In genomic region chr5:17316973-17317459, GRCh38 we compare ENCODE assay signal across 8 cellular contexts.
A peak's percentile ranks its signal among the peaks of the same experiment; 100 is the strongest.
DNase-seq lines count a peak whose midpoint lies in the region; ATAC-seq and TF ChIP-seq lines count a peak whose summit lies in the region.

No MANE protein-coding gene starts in this region.

- intact Hi-C loops in A673 (cut with micrococcal nuclease; ENCODE audit: unreplicated experiment), result no loop called here

- H3K9me3 Mint-ChIP-seq in type B pancreatic cell, result peaks cover 4% of the 10 kb centered on the region
- H3K9me3 Mint-ChIP-seq in immature natural killer cell, result peaks cover 3 to 22% (median 16%) of the 10 kb centered on the region in 6 donors

- CTCF ChIA-PET in A673 (lab: Charles Lee), result interaction anchor here (0.6 kb wide), 1 partner anchor 1324 kb away, joined by 3 read pairs; no protein-coding TSS in a partner anchor

- BruUV-seq in A673 (replicated peaks; lab: Mats Ljungman, UMichigan), result TSS peak; percentile 63

- TF ChIP-seq CTCF in A673 (conservative IDR thresholded peaks at IDR 0.05; ENCODE audit: low read depth, low read length) (no peak), astrocyte of the cerebellum (IDR thresholded peaks at IDR 0.05; ENCODE audit: low read depth, low read length, missing control alignments) (no peak), type B pancreatic cell (conservative IDR thresholded peaks at IDR 0.05) (no peak)

- no peaks in the 10 kb centered on the region for H3K27me3 Mint-ChIP-seq in type B pancreatic cell
- no peaks in the 10 kb centered on the region for H3K27me3 Mint-ChIP-seq in immature natural killer cell (ENCODE audit: low read depth in 3 of 3)

- no peaks in the 10 kb centered on the region for H3K36me3 ChIP-seq in A673 (ENCODE audit: insufficient read depth, low read length, poor library complexity, severe bottlenecking)

- POLR2A ChIA-PET in A673 (lab: Charles Lee; ENCODE audit: low non-redundant PET), result no interaction called here

- DNase-seq in A673 (ENCODE audit: low spot score), result peak; percentile 65
- peak; percentile 16 for DNase-seq in astrocyte of the cerebellum (ENCODE audit: low read depth)
- DNase-seq in type B pancreatic cell (ENCODE audit: extremely low spot score, unreplicated experiment), result no peak
- DNase-seq in immature natural killer cell, result no peak
- no peak for DNase-seq in amniotic stem cell (lab: John Stamatoyannopoulos, UW)
- DNase-seq in substantia nigra (lab: John Stamatoyannopoulos, UW), result no peak

- H3K27ac Mint-ChIP-seq in type B pancreatic cell (peak overlapping the region; percentile 76), immature natural killer cell (no peak overlapping the region)

- H3K9me3 ChIP-seq in A673 (ENCODE audit: low read depth, low read length, poor library complexity, severe bottlenecking), result no peaks in the 10 kb centered on the region

- in situ Hi-C loops in astrocyte of the cerebellum (cut with HindIII; ENCODE audit: low sequenced_read_pairs), result no loop called here

- H3K27ac ChIP-seq in A673 (ENCODE audit: low read depth, low read length, poor library complexity, severe bottlenecking) (peak overlapping the region; percentile 56), substantia nigra (ENCODE audit: low read depth, low read length, poor library complexity, severe bottlenecking) (no peak overlapping the region)

- peak; percentile 80 for ATAC-seq in GM19452 (IDR thresholded peaks at IDR 0.05; ENCODE audit: unreplicated experiment)
- ATAC-seq in HG03439 (IDR thresholded peaks at IDR 0.05; ENCODE audit: unreplicated experiment), result peak; percentile 73

- H3K4me3 ChIP-seq in A673 (ENCODE audit: low read depth, low read length, poor library complexity, severe bottlenecking) (no peak overlapping the region), astrocyte of the cerebellum (ENCODE audit: low read depth, low read length) (no peak overlapping the region)

- no peaks in the 10 kb centered on the region for H3K27me3 ChIP-seq in A673 (replicated peaks; ENCODE audit: insufficient read depth, low read depth, low read length, poor library complexity)

- peaks cover 42% of the 10 kb centered on the region for H3K4me1 Mint-ChIP-seq in type B pancreatic cell (ENCODE audit: unreplicated experiment)
- no peaks in the 10 kb centered on the region for H3K4me1 Mint-ChIP-seq in immature natural killer cell

- H3K4me1 ChIP-seq in A673 (ENCODE audit: insufficient read depth, low read length, poor library complexity, severe bottlenecking), result peaks cover 42% of the 10 kb centered on the region

- H3K36me3 Mint-ChIP-seq in type B pancreatic cell (no peaks in the 10 kb centered on the region), immature natural killer cell (peaks cover 0 to 3% (median 0%) of the 10 kb centered on the region in 3 donors)

- H3K4me3 Mint-ChIP-seq in type B pancreatic cell, result peak overlapping the region; percentile 50
- H3K4me3 Mint-ChIP-seq in immature natural killer cell, result no peak overlapping the region

Comparison
In these comparisons a context has a peak if more than half of its experiments do, and no peak if none do; other contexts are left out.
1. DNase-seq: peak in A673 (single experiment) and astrocyte of the cerebellum (single experiment); none in type B pancreatic cell (single experiment), immature natural killer cell (0 of 3), amniotic stem cell (single experiment) and substantia nigra (0 of 49).